In genomic region chr4:2494992-2495391, GRCh38 we compare ENCODE assay signal across 25 cellular contexts. TPM values are rescaled to one million over a fixed set of nuclear protein-coding genes. Genes with fewer than 3 reads are reported as not detected.
DNase-seq lines count a peak whose midpoint lies in the region; ATAC-seq, FAIRE-seq and TF ChIP-seq lines count a peak whose summit lies in the region.
"Had no signal": no experiment of that assay in that cellular context is flagged by ENCODE, and none has a peak within 500 bp of the region (broad histone marks: within the 10 kb centered on the region; RNA-seq: fewer than 3 reads in every experiment).

No MANE protein-coding gene starts in this region.

- no peak overlapping the region for H3K4me3 ChIP-seq in lower lobe of right lung
- H3K4me3 ChIP-seq: sigmoid colon, tibial nerve had no signal

- ATAC-seq in WTC11 (no peak), left cardiac atrium (peak; percentile 33 to 54), lower lobe of right lung (no peak)
- ATAC-seq: activated T-cell treated with anti-CD3 and anti-CD28 coated beads, Interleukin-2, amount 50 U/mL, for 72 hours had no signal

- no peak for TF ChIP-seq CTCF in CD14-positive monocyte (IDR thresholded peaks at IDR 0.05)
- no peak for TF ChIP-seq CTCF in WTC11 (IDR thresholded peaks at IDR 0.05)
- no peak for TF ChIP-seq CTCF in osteocyte (IDR thresholded peaks at IDR 0.05)
- TF ChIP-seq CTCF in lower lobe of right lung (IDR thresholded peaks at IDR 0.05), result no peak

- peaks cover 58 to 92% of the 10 kb centered on the region in 2 donors for H3K36me3 Mint-ChIP-seq in CD14-positive monocyte
- H3K36me3 Mint-ChIP-seq in WTC11, result peaks cover 78% of the 10 kb centered on the region
- peaks cover 30% of the 10 kb centered on the region for H3K36me3 Mint-ChIP-seq in osteocyte (ENCODE audit: unreplicated experiment)

- H3K4me3 Mint-ChIP-seq in CD14-positive monocyte (no peak overlapping the region), WTC11 (no peak overlapping the region), osteocyte (ENCODE audit: unreplicated experiment) (no peak overlapping the region)
- H3K4me3 Mint-ChIP-seq: activated T-cell treated with anti-CD3 and anti-CD28 coated beads, Interleukin-2, amount 50 U/mL, for 72 hours; stimulated activated naive CD8-positive, alpha-beta T cell treated with anti-CD3 and anti-CD28 coated beads, Interleukin-15, Interleukin-2, amounts not matched to agents 100 ng/mL and 50 ng/mL, for 24 hours had no signal

- FAIRE-seq in H54 (lab: Jason Lieb, UNC), result no peak
- FAIRE-seq: bronchial epithelial cell, endometrium, GM18507, H1 had no signal

- H3K9me3 ChIP-seq in lower lobe of right lung, result no peaks in the 10 kb centered on the region
- H3K9me3 ChIP-seq: sigmoid colon, tibial nerve had no signal

- H3K4me1 ChIP-seq in lower lobe of right lung, result peaks cover 26% of the 10 kb centered on the region

- no peak overlapping the region for H3K27ac ChIP-seq in lower lobe of right lung
- H3K27ac ChIP-seq: sigmoid colon, tibial nerve had no signal

- peaks cover 34% of the 10 kb centered on the region for H3K4me1 Mint-ChIP-seq in CD14-positive monocyte
- H3K4me1 Mint-ChIP-seq in WTC11, result no peaks in the 10 kb centered on the region
- H3K4me1 Mint-ChIP-seq in osteocyte (ENCODE audit: unreplicated experiment), result peaks cover 23% of the 10 kb centered on the region

- CTCF ChIA-PET in WTC11 (lab: Charles Lee), result interaction anchor here (1.2 kb wide), 1 partner anchor 53 kb away, joined by 5 read pairs; no protein-coding TSS in a partner anchor

- intact Hi-C loops in CD14-positive monocyte (cut with micrococcal nuclease), result loop anchor here in 1 of 2 donors (5.0 kb wide), 1 partner anchor 33 kb away; no protein-coding TSS in a partner anchor
- intact Hi-C loops in left cardiac atrium (cut with DNase I), result no loop called here
- intact Hi-C loops in lower lobe of right lung (cut with DNase I), result no loop called here

- POLR2A ChIA-PET in WTC11 (lab: Charles Lee), result interaction anchor here (1.0 kb wide), 1 partner anchor 10 kb away, joined by 3 read pairs; no protein-coding TSS in a partner anchor

- no peak for TF ChIP-seq POLR2A in H54 (IDR thresholded peaks at IDR 0.05; ENCODE audit: low read depth, low read length)

- H3K27ac Mint-ChIP-seq in CD14-positive monocyte, result peak overlapping the region in 4 of 7 donors; percentile 15 to 63 (median 45)
- peak overlapping the region; percentile 70; the same call in 1 of the 2 replicates for H3K27ac Mint-ChIP-seq in WTC11
- H3K27ac Mint-ChIP-seq in osteocyte (ENCODE audit: unreplicated experiment), result peak overlapping the region; percentile 31
- H3K27ac Mint-ChIP-seq: stimulated activated naive CD8-positive, alpha-beta T cell treated with anti-CD3 and anti-CD28 coated beads, Interleukin-15, Interleukin-2, amounts not matched to agents 100 ng/mL and 50 ng/mL, for 24 hours had no signal

- H3K9me3 Mint-ChIP-seq in CD14-positive monocyte, result peaks cover 0 to 3% (median 0%) of the 10 kb centered on the region in 7 donors
- no peaks in the 10 kb centered on the region for H3K9me3 Mint-ChIP-seq in WTC11
- H3K9me3 Mint-ChIP-seq in osteocyte (ENCODE audit: unreplicated experiment), result no peaks in the 10 kb centered on the region
- H3K9me3 Mint-ChIP-seq: stimulated activated naive CD8-positive, alpha-beta T cell treated with anti-CD3 and anti-CD28 coated beads, Interleukin-15, Interleukin-2, amounts not matched to agents 100 ng/mL and 50 ng/mL, for 24 hours had no signal

- no peaks in the 10 kb centered on the region for H3K27me3 ChIP-seq in lower lobe of right lung (ENCODE audit: low read depth)
- H3K27me3 ChIP-seq: sigmoid colon, tibial nerve had no signal

- DNase-seq in CD14-positive monocyte (ENCODE audit: low spot score), result no peak
- DNase-seq in WTC11 (ENCODE audit: low spot score), result no peak
- peak; percentile 27 for DNase-seq in left cardiac atrium
- no peak for DNase-seq in osteocyte (ENCODE audit: extremely low spot score, unreplicated experiment)
- no peak for DNase-seq in H54 (ENCODE audit: insufficient read length, low spot score)
- DNase-seq in HuH-7.5 (ENCODE audit: low spot score), result no peak
- no peak for DNase-seq in lower lobe of right lung
- DNase-seq: activated CD4-positive, alpha-beta T cell treated with anti-CD3 and anti-CD28 coated beads for 48 hours; activated naive CD4-positive, alpha-beta T cell treated with Interleukin-2 at 50 U/mL for 16 hours; activated T-cell treated with anti-CD3 and anti-CD28 coated beads, Interleukin-2, amount 50 U/mL, for 72 hours; amniotic stem cell; dermis blood vessel endothelial cell; DMS79; GF-D8; midbrain; NCI-H187; NCI-H526 treated with DMSO at 0.1 percent for 48 hours; sigmoid colon; stimulated activated CD4-positive, alpha-beta T cell treated with anti-CD3 and anti-CD28 coated beads, Interleukin-15, amount 100 ng/mL, for 24 hours had no signal

- peaks cover 0 to 3% (median 2%) of the 10 kb centered on the region in 3 donors for H3K27me3 Mint-ChIP-seq in CD14-positive monocyte (ENCODE audit: low read depth in 3 of 3)
- H3K27me3 Mint-ChIP-seq in WTC11 (ENCODE audit: low read depth), result no peaks in the 10 kb centered on the region
- H3K27me3 Mint-ChIP-seq in osteocyte (ENCODE audit: unreplicated experiment), result no peaks in the 10 kb centered on the region
- H3K27me3 Mint-ChIP-seq: stimulated activated naive CD8-positive, alpha-beta T cell treated with anti-CD3 and anti-CD28 coated beads, Interleukin-15, Interleukin-2, amounts not matched to agents 100 ng/mL and 50 ng/mL, for 24 hours had no signal

- peaks cover 92% of the 10 kb centered on the region for H3K36me3 ChIP-seq in lower lobe of right lung

TF ChIP-seq in WTC11, 78 proteins besides CTCF, POLR2A, EP300 and RAD21:
- TF ChIP-seq, protein P1, sequence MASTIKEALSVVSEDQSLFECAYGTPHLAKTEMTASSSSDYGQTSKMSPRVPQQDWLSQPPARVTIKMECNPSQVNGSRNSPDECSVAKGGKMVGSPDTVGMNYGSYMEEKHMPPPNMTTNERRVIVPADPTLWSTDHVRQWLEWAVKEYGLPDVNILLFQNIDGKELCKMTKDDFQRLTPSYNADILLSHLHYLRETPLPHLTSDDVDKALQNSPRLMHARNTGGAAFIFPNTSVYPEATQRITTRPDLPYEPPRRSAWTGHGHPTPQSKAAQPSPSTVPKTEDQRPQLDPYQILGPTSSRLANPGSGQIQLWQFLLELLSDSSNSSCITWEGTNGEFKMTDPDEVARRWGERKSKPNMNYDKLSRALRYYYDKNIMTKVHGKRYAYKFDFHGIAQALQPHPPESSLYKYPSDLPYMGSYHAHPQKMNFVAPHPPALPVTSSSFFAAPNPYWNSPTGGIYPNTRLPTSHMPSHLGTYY (CRISPR knock-in tag; IDR thresholded peaks at IDR 0.05), result no peak
- TF ChIP-seq ETV6 (CRISPR knock-in tag; IDR thresholded peaks at IDR 0.05) (no peak), GRHL2 (CRISPR knock-in tag; IDR thresholded peaks at IDR 0.05; ENCODE audit: insufficient replicate concordance, severe bottlenecking) (no peak), FOXP1 (CRISPR knock-in tag; IDR thresholded peaks at IDR 0.05; ENCODE audit: borderline replicate concordance) (no peak), MXD4 (CRISPR knock-in tag; IDR thresholded peaks at IDR 0.05; ENCODE audit: borderline replicate concordance) (no peak), ZNF671 (CRISPR knock-in tag; IDR thresholded peaks at IDR 0.05) (no peak), ZNF232 (CRISPR knock-in tag; IDR thresholded peaks at IDR 0.05) (no peak), GABPB1 (CRISPR knock-in tag; IDR thresholded peaks at IDR 0.05) (no peak), TEAD1 (CRISPR knock-in tag; IDR thresholded peaks at IDR 0.05) (no peak)
- TF ChIP-seq, protein P2, sequence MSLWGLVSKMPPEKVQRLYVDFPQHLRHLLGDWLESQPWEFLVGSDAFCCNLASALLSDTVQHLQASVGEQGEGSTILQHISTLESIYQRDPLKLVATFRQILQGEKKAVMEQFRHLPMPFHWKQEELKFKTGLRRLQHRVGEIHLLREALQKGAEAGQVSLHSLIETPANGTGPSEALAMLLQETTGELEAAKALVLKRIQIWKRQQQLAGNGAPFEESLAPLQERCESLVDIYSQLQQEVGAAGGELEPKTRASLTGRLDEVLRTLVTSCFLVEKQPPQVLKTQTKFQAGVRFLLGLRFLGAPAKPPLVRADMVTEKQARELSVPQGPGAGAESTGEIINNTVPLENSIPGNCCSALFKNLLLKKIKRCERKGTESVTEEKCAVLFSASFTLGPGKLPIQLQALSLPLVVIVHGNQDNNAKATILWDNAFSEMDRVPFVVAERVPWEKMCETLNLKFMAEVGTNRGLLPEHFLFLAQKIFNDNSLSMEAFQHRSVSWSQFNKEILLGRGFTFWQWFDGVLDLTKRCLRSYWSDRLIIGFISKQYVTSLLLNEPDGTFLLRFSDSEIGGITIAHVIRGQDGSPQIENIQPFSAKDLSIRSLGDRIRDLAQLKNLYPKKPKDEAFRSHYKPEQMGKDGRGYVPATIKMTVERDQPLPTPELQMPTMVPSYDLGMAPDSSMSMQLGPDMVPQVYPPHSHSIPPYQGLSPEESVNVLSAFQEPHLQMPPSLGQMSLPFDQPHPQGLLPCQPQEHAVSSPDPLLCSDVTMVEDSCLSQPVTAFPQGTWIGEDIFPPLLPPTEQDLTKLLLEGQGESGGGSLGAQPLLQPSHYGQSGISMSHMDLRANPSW (CRISPR knock-in tag; conservative IDR thresholded peaks at IDR 0.05; ENCODE audit: low read depth), result no peak
- TF ChIP-seq, protein P3, sequence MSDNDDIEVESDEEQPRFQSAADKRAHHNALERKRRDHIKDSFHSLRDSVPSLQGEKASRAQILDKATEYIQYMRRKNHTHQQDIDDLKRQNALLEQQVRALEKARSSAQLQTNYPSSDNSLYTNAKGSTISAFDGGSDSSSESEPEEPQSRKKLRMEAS (CRISPR knock-in tag; IDR thresholded peaks at IDR 0.05), result no peak

RNA-seq across cellular contexts. Expression of gene RNF4, which starts 26.1 kb away (rescaled TPM):
- polyA plus RNA-seq in CD14-positive monocyte, result 10 to 100 TPM; 28.8 to 37.0 TPM
- total RNA-seq in WTC11 (2021) (77.8 to 87.3 TPM (median 82.5 TPM) in 3 replicates), left cardiac atrium (10 to 100 TPM; 22.5 to 37.0 TPM), osteocyte (57.6 and 63.4 TPM in 2 replicates), lower lobe of right lung (39.3 TPM)

RNA-seq across cellular contexts. Expression of gene FAM193A, which starts 41.5 kb away (rescaled TPM):
- polyA plus RNA-seq in CD14-positive monocyte, result under 1 TPM; 0.66 to 0.82 TPM
- total RNA-seq in WTC11 (2021) (24.4 to 28.1 TPM (median 24.6 TPM) in 3 replicates), left cardiac atrium (10 to 100 TPM; 15.1 to 16.6 TPM), osteocyte (35.3 and 36.5 TPM in 2 replicates), lower lobe of right lung (26.1 TPM)

Comparison
In these comparisons a context has a peak if more than half of its experiments do, and no peak if none do; other contexts are left out.
1. ATAC-seq: peak in left cardiac atrium (2 of 2); none in WTC11 (single experiment) and lower lobe of right lung (0 of 2).
2. Peak in every context shown above with its lines, with median percentiles within 50 percentile points of each other: H3K27ac Mint-ChIP-seq.